In the genomic region with DNA sequence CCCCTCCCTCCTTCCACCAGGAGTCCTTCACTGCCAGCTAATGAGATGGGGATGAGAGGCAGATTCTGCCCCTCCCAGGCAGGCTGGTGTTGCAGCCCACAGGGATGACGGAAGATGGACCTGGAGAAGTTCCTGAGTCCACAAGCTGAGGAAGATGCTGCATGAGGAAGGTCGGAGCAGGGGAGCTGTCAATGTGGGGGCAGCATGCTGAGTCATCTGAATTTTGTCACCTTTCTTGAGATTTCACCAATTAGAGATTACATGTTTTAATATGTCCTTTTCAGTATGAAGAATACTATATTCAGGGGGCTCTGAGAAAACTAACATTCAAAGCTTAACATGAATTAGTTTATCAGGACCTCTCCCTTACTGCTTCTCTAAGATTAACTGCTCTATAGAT, we compare ENCODE assay signal across 21 cellular contexts.
"Had no signal": no experiment of that assay in that cellular context is flagged by ENCODE, and none has a peak within 500 bp of the region (broad histone marks: within the 10 kb centered on the region; RNA-seq: fewer than 3 reads in every experiment).

No MANE protein-coding gene starts in this region.

- DNase-seq: activated CD4-positive, alpha-beta memory T cell treated with anti-CD3 and anti-CD28 coated beads for 36 hours; activated CD4-positive, alpha-beta T cell treated with anti-CD3 and anti-CD28 coated beads for 4 hours; activated CD8-positive, alpha-beta memory T cell treated with anti-CD3 and anti-CD28 coated beads, Interleukin-2, amount 10 ng/mL, durations not matched to agents 7 days and 5 days; activated naive CD4-positive, alpha-beta T cell; activated naive CD8-positive, alpha-beta T cell treated with anti-CD3 and anti-CD28 coated beads for 36 hours; amygdala; effector memory CD8-positive, alpha-beta T cell; foreskin keratinocyte; left lung; mammary epithelial cell; midbrain; nephron progenitor cell; occipital lobe; right cardiac atrium; small intestine; stimulated activated CD4-positive, alpha-beta T cell treated with anti-CD3 and anti-CD28 coated beads, Interleukin-4, amount 100 ng/mL, for 24 hours; stimulated activated naive B cell treated with anti-CD40 and anti-IgM and Interleukin-4, amounts not matched to agents 10 μg/mL and 1 μg/mL and 100 μg/mL, for 72 hours; thyroid gland had no signal

- H3K9me3 Mint-ChIP-seq: activated CD4-positive, alpha-beta memory T cell treated with anti-CD3 and anti-CD28 coated beads for 36 hours; activated naive CD8-positive, alpha-beta T cell treated with anti-CD3 and anti-CD28 coated beads for 36 hours; activated T-helper 17 cell treated with anti-CD3 and anti-CD28 coated beads, Interleukin-2, amount 50 U/mL, for 72 hours; effector memory CD8-positive, alpha-beta T cell; nephron progenitor cell; T-helper 2 cell treated with Interferon-gamma antibody and Interleukin-4, amounts not matched to agents 5 μg/mL and 100 μg/mL, for 36 hours had no signal

- H3K4me1 Mint-ChIP-seq: activated CD8-positive, alpha-beta memory T cell treated with anti-CD3 and anti-CD28 coated beads, Interleukin-2, amount 10 ng/mL, durations not matched to agents 7 days and 5 days had no signal

- H3K27ac Mint-ChIP-seq: activated CD4-positive, alpha-beta memory T cell treated with anti-CD3 and anti-CD28 coated beads for 36 hours; activated CD8-positive, alpha-beta memory T cell treated with anti-CD3 and anti-CD28 coated beads, Interleukin-2, amount 10 ng/mL, durations not matched to agents 7 days and 5 days; activated naive CD8-positive, alpha-beta T cell treated with anti-CD3 and anti-CD28 coated beads for 36 hours; activated T-helper 17 cell treated with anti-CD3 and anti-CD28 coated beads, Interleukin-2, amount 50 U/mL, for 72 hours; progenitor cell of endocrine pancreas; stimulated activated naive B cell treated with anti-CD40 and anti-IgM and Interleukin-4, amounts not matched to agents 10 μg/mL and 1 μg/mL and 100 μg/mL, for 72 hours; T-helper 2 cell treated with Interferon-gamma antibody and Interleukin-4, amounts not matched to agents 5 μg/mL and 100 μg/mL, for 36 hours had no signal

- H3K36me3 Mint-ChIP-seq: activated CD4-positive, alpha-beta memory T cell treated with anti-CD3 and anti-CD28 coated beads for 36 hours had no signal

- H3K4me3 Mint-ChIP-seq: activated CD4-positive, alpha-beta memory T cell treated with anti-CD3 and anti-CD28 coated beads for 36 hours; activated CD8-positive, alpha-beta memory T cell treated with anti-CD3 and anti-CD28 coated beads, Interleukin-2, amount 10 ng/mL, durations not matched to agents 7 days and 5 days; activated naive CD8-positive, alpha-beta T cell treated with anti-CD3 and anti-CD28 coated beads for 36 hours; activated T-helper 17 cell treated with anti-CD3 and anti-CD28 coated beads, Interleukin-2, amount 50 U/mL, for 72 hours; effector memory CD8-positive, alpha-beta T cell; nephron progenitor cell; T-helper 2 cell treated with Interferon-gamma antibody and Interleukin-4, amounts not matched to agents 5 μg/mL and 100 μg/mL, for 36 hours had no signal

- ATAC-seq: activated CD8-positive, alpha-beta memory T cell treated with anti-CD3 and anti-CD28 coated beads, Interleukin-2, amount 10 ng/mL, durations not matched to agents 7 days and 5 days; activated T-helper 17 cell treated with anti-CD3 and anti-CD28 coated beads, Interleukin-2, amount 50 U/mL, for 72 hours; effector memory CD8-positive, alpha-beta T cell; foreskin keratinocyte; left lung had no signal

- H3K27me3 Mint-ChIP-seq: activated CD4-positive, alpha-beta memory T cell treated with anti-CD3 and anti-CD28 coated beads for 36 hours; activated CD8-positive, alpha-beta memory T cell treated with anti-CD3 and anti-CD28 coated beads, Interleukin-2, amount 10 ng/mL, durations not matched to agents 7 days and 5 days; activated naive CD8-positive, alpha-beta T cell treated with anti-CD3 and anti-CD28 coated beads for 36 hours; activated T-helper 17 cell treated with anti-CD3 and anti-CD28 coated beads, Interleukin-2, amount 50 U/mL, for 72 hours; effector memory CD8-positive, alpha-beta T cell; progenitor cell of endocrine pancreas; stimulated activated naive B cell treated with anti-CD40 and anti-IgM and Interleukin-4, amounts not matched to agents 10 μg/mL and 1 μg/mL and 100 μg/mL, for 72 hours had no signal
